9 cellular contexts compared by ENCODE assay signal in genomic region chr16:10693889-10694288, GRCh38. TPM values are rescaled to one million over a fixed set of nuclear protein-coding genes. Genes with fewer than 3 reads are reported as not detected.
"Had no signal": no experiment of that assay in that cellular context is flagged by ENCODE, and none has a peak within 500 bp of the region (broad histone marks: within the 10 kb centered on the region; RNA-seq: fewer than 3 reads in every experiment).

No MANE protein-coding gene starts in this region.

- DNase-seq: H9, HCEC 1CT, IMR-90 had no signal

- H2AFZ ChIP-seq: GM23338 had no signal

- H3K27ac Mint-ChIP-seq: GM23338, H9 had no signal

- H3K4me2 ChIP-seq: GM23338 had no signal

- ATAC-seq: GM23338 had no signal

- FAIRE-seq: H1, H54, HTR-8/SVneo, K562 had no signal

- H3K4me3 Mint-ChIP-seq: GM23338, H9 had no signal

- H3K4me3 ChIP-seq: GM23338, K562 had no signal

- H3K4me1 Mint-ChIP-seq: GM23338 had no signal

RNA-seq across cellular contexts. Expression of gene TEKT5, which starts 0.8 kb away (rescaled TPM):
- total RNA-seq: H1, HT-29, IMR-90, K562 had no signal
- polyA plus RNA-seq: GM23338 had no signal
